6 cellular contexts compared by ENCODE assay signal in the genomic region with DNA sequence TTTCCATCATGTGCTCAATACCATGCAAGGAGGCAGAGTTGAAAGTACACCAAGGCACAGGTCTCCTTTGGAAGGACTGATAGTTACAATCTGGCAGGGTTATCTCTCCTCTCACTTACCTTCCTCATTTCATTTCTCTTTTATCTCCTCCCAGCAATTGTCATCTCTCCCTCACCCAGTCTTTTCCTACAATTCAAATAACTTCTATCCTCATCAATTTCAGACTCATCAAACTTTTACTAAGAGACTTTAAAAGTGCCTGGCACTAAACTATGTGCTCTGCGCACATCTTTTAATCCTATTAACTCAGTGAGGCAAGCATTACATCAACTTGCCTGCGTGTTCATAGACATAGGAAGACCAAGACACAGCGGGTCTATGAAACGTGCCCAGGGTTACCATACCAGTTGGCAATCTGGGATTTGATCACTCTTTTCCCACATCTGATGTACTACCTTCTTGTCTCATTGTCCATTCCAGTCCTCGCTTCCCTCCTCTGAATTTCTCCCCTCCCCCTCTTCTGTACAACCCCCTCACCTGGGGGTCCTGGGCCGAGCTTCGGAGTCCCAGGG. TPM values are rescaled to one million over a fixed set of nuclear protein-coding genes. Genes with fewer than 3 reads are reported as not detected.
DNase-seq lines count a peak whose midpoint lies in the region; ATAC-seq and TF ChIP-seq lines count a peak whose summit lies in the region.

No MANE protein-coding gene starts in this region.

- ATAC-seq in GM21360 (IDR thresholded peaks at IDR 0.05; ENCODE audit: unreplicated experiment) (no peak), GM18870 (IDR thresholded peaks at IDR 0.05; ENCODE audit: unreplicated experiment) (no peak)

- TF ChIP-seq CTCF in dorsolateral prefrontal cortex (IDR thresholded peaks at IDR 0.05 in 54 of 56, conservative IDR thresholded peaks at IDR 0.05 in 2 of 56; ENCODE audit: low read depth in 1 of 56, partially characterized antibody in 56 of 56) = no peak

- H3K9me3 ChIP-seq in MG63 = no peaks in the 10 kb centered on the region

- DNase-seq in AG20443 (ENCODE audit: low spot score) = peak; percentile 43
- no peak for DNase-seq in MG63
- no peak for DNase-seq in dorsolateral prefrontal cortex
- peak; percentile 22 for DNase-seq in renal cortical epithelial cell (ENCODE audit: low read depth)

- H3K27me3 ChIP-seq in MG63 (no peaks in the 10 kb centered on the region), dorsolateral prefrontal cortex (no peaks in the 10 kb centered on the region)

- H3K27ac ChIP-seq in dorsolateral prefrontal cortex = peak overlapping the region; percentile 44 to 100 (median 95)

- H3K4me3 ChIP-seq in MG63 = peak overlapping the region; percentile 85
- peak overlapping the region; percentile 66 to 98 (median 91) for H3K4me3 ChIP-seq in dorsolateral prefrontal cortex

- intact Hi-C loops in dorsolateral prefrontal cortex (cut with DNase I) = loop anchor here (2.0 to 10.0 kb wide), 4 partner anchors 40 to 250 kb away; partner anchors contain the start of genes ATP6V1G2 (in 1 of the 2), DDX39B (in 1 of the 2), NELFE (in 1 of the 2) and NEU1 (in 1 of the 2)

- H3K36me3 ChIP-seq in MG63 = peaks cover 8% of the 10 kb centered on the region

RNA-seq across cellular contexts. Expression of gene VARS1, which starts 1.2 kb away (rescaled TPM):
- total RNA-seq in MG63 (2014; rRNA removed; shearing (Covaris generic); ENCODE audit: low replicate concordance) = 58.8 and 107 TPM in 2 replicates
- total RNA-seq in dorsolateral prefrontal cortex = 10 to 100 TPM; 36.7 to 78.7 (median 56.4) TPM
- 67.4 and 103 TPM in 2 replicates for total RNA-seq in renal cortical epithelial cell

RNA-seq across cellular contexts. Expression of gene LSM2, which starts 12.4 kb away (rescaled TPM):
- total RNA-seq in MG63 (2014; rRNA removed; shearing (Covaris generic); ENCODE audit: low replicate concordance) = 57.0 and 58.4 TPM in 2 replicates
- total RNA-seq in dorsolateral prefrontal cortex (10 to 100 TPM; 14.4 to 37.9 (median 25.8) TPM), renal cortical epithelial cell (16.6 and 46.9 TPM in 2 replicates)

RNA-seq across cellular contexts. Expression of gene VWA7, which starts 17.3 kb away (rescaled TPM):
- total RNA-seq in MG63 (2014; rRNA removed; shearing (Covaris generic); ENCODE audit: low replicate concordance) = 0.13 and 0.84 TPM in 2 replicates
- total RNA-seq in dorsolateral prefrontal cortex (10 to 100 TPM in 116 of 120 experiments, 1 to 10 TPM in 4; 5.9 to 42.6 (median 21.4) TPM), renal cortical epithelial cell (2.6 and 8.5 TPM in 2 replicates)

RNA-seq across cellular contexts. Expression of gene HSPA1L, which starts 20.7 kb away (rescaled TPM):
- total RNA-seq in MG63 (2014; rRNA removed; shearing (Covaris generic); ENCODE audit: low replicate concordance) = 0.33 and 0.39 TPM in 2 replicates
- total RNA-seq in dorsolateral prefrontal cortex (10 to 100 TPM in 3 of 120 experiments, 1 to 10 TPM in 117; 3.0 to 12.0 (median 5.5) TPM), renal cortical epithelial cell (0.87 and 2.0 TPM in 2 replicates)

RNA-seq across cellular contexts. Expression of gene HSPA1A, which starts 21.0 kb away (rescaled TPM):
- 32.5 and 71.8 TPM in 2 replicates for total RNA-seq in MG63 (2014; rRNA removed; shearing (Covaris generic); ENCODE audit: low replicate concordance)
- total RNA-seq in dorsolateral prefrontal cortex (1,000 to 10,000 TPM in 12 of 120 experiments, 100 to 1,000 TPM in 96, 10 to 100 TPM in 12; 73.4 to 4,082 (median 220) TPM), renal cortical epithelial cell (178 and 296 TPM in 2 replicates)

Comparison
In these comparisons a context has a peak if more than half of its experiments do, and no peak if none do; other contexts are left out.
1. DNase-seq: peak in AG20443 (single experiment) and renal cortical epithelial cell (single experiment); none in MG63 (single experiment) and dorsolateral prefrontal cortex (0 of 10).